ENCODE assay signal across 16 cellular contexts in genomic region chr18:5851998-5852397, GRCh38. TPM values are rescaled to one million over a fixed set of nuclear protein-coding genes. Genes with fewer than 3 reads are reported as not detected.
DNase-seq lines count a peak whose midpoint lies in the region; ATAC-seq and TF ChIP-seq lines count a peak whose summit lies in the region.
"Had no signal": no experiment of that assay in that cellular context is flagged by ENCODE, and none has a peak within 500 bp of the region (broad histone marks: within the 10 kb centered on the region; RNA-seq: fewer than 3 reads in every experiment).

No MANE protein-coding gene starts in this region.

- H3K9me3 Mint-ChIP-seq in neural progenitor cell = peaks cover 2% of the 10 kb centered on the region
- H3K9me3 Mint-ChIP-seq: activated naive CD4-positive, alpha-beta T cell treated with anti-CD3 and anti-CD28 coated beads, Interleukin-2, amount 50 U/mL, for 72 hours; naive thymus-derived CD4-positive, alpha-beta T cell had no signal

- H3K79me2 ChIP-seq in neural progenitor cell (ENCODE audit: low read depth) = no peaks in the 10 kb centered on the region

- no peaks in the 10 kb centered on the region for H3K36me3 ChIP-seq in GM06990 (ENCODE audit: control insufficient read depth, insufficient read depth, low read length)
- no peaks in the 10 kb centered on the region for H3K36me3 ChIP-seq in neural progenitor cell
- H3K36me3 ChIP-seq: SJCRH30, WERI-Rb-1 had no signal

- H3K27me3 ChIP-seq in GM06990 (replicated peaks; ENCODE audit: control insufficient read depth, insufficient read depth, low read length) (no peaks in the 10 kb centered on the region), neural progenitor cell (no peaks in the 10 kb centered on the region)
- H3K27me3 ChIP-seq: SJCRH30 had no signal

- TF ChIP-seq CTCF in GM06990 (IDR thresholded peaks at IDR 0.05; ENCODE audit: insufficient read depth, low read length, poor library complexity, severe bottlenecking) = peak; percentile 37
- TF ChIP-seq CTCF in astrocyte of the spinal cord (IDR thresholded peaks at IDR 0.05; ENCODE audit: low read depth, low read length) = peak; percentile 38
- TF ChIP-seq CTCF in neural progenitor cell (IDR thresholded peaks at IDR 0.05) = peak; percentile 46

- H3K27me3 Mint-ChIP-seq in neural progenitor cell (ENCODE audit: insufficient read depth, low read depth) = no peaks in the 10 kb centered on the region
- H3K27me3 Mint-ChIP-seq: central memory CD8-positive, alpha-beta T cell had no signal

- no peak overlapping the region for H2AFZ ChIP-seq in neural progenitor cell (replicated peaks)

- no peak overlapping the region for H3K4me3 Mint-ChIP-seq in neural progenitor cell
- H3K4me3 Mint-ChIP-seq: central memory CD8-positive, alpha-beta T cell; naive thymus-derived CD4-positive, alpha-beta T cell had no signal

- no peak overlapping the region for H3K9ac ChIP-seq in neural progenitor cell

- no peak for DNase-seq in GM06990 (ENCODE audit: extremely low read depth, insufficient read length)
- DNase-seq in NCI-H1694 (lab: John Stamatoyannopoulos, UW) = peak; percentile 32
- DNase-seq in astrocyte of the spinal cord (ENCODE audit: low read depth, low spot score) = no peak
- DNase-seq in neural progenitor cell (ENCODE audit: low spot score) = no peak
- DNase-seq in hepatic stellate cell (ENCODE audit: low spot score) = no peak
- no peak for DNase-seq in AG08395 (ENCODE audit: low spot score)
- DNase-seq: Caco-2; hippocampal formation; left ventricle myocardium superior; naive thymus-derived CD4-positive, alpha-beta T cell; NCI-H526 treated with DMSO at 0.1 percent for 48 hours; SJCRH30; WERI-Rb-1 had no signal

- H3K9me3 ChIP-seq in neural progenitor cell (ENCODE audit: low read depth) = no peaks in the 10 kb centered on the region
- H3K9me3 ChIP-seq: Caco-2, SJCRH30 had no signal

- no peaks in the 10 kb centered on the region for H3K36me3 Mint-ChIP-seq in neural progenitor cell
- H3K36me3 Mint-ChIP-seq: activated naive CD4-positive, alpha-beta T cell treated with anti-CD3 and anti-CD28 coated beads, Interleukin-2, amount 50 U/mL, for 72 hours; naive thymus-derived CD4-positive, alpha-beta T cell had no signal

- H3K4me3 ChIP-seq in GM06990 (replicated peaks; ENCODE audit: low read depth, low read length) = no peak overlapping the region
- H3K4me3 ChIP-seq in astrocyte of the spinal cord (ENCODE audit: low read depth, low read length) = no peak overlapping the region
- H3K4me3 ChIP-seq in neural progenitor cell = no peak overlapping the region
- H3K4me3 ChIP-seq: SJCRH30 had no signal

- H3F3A ChIP-seq in neural progenitor cell (ENCODE audit: low read depth) = no peaks in the 10 kb centered on the region

- no peak for ATAC-seq in GM19324 (IDR thresholded peaks at IDR 0.05; ENCODE audit: low FRiP score, unreplicated experiment)
- ATAC-seq: activated naive CD4-positive, alpha-beta T cell treated with anti-CD3 and anti-CD28 coated beads, Interleukin-2, amount 50 U/mL, for 72 hours; left ventricle myocardium superior; naive thymus-derived CD4-positive, alpha-beta T cell had no signal

- H4K20me1 ChIP-seq in neural progenitor cell (ENCODE audit: low read depth) = no peaks in the 10 kb centered on the region

- no peak overlapping the region for H3K27ac Mint-ChIP-seq in neural progenitor cell
- H3K27ac Mint-ChIP-seq: activated naive CD4-positive, alpha-beta T cell treated with anti-CD3 and anti-CD28 coated beads, Interleukin-2, amount 50 U/mL, for 72 hours; naive thymus-derived CD4-positive, alpha-beta T cell had no signal

- no peaks in the 10 kb centered on the region for H3K4me1 ChIP-seq in neural progenitor cell
- H3K4me1 ChIP-seq: Caco-2, SJCRH30 had no signal

- in situ Hi-C loops in astrocyte of the spinal cord (cut with HindIII; ENCODE audit: low sequenced_read_pairs) = no loop called here

- no peak overlapping the region for H3K4me2 ChIP-seq in neural progenitor cell

- H3K27ac ChIP-seq in neural progenitor cell = no peak overlapping the region
- H3K27ac ChIP-seq: SJCRH30, WERI-Rb-1 had no signal

- no peaks in the 10 kb centered on the region for H3K4me1 Mint-ChIP-seq in neural progenitor cell
- H3K4me1 Mint-ChIP-seq: central memory CD8-positive, alpha-beta T cell; naive thymus-derived CD4-positive, alpha-beta T cell had no signal

RNA-seq across cellular contexts. Expression of gene TMEM200C, which starts 43.3 kb away (rescaled TPM):
- total RNA-seq in neural progenitor cell (ENCODE audit: low replicate concordance) = 1.4 and 7.5 TPM in 2 replicates
- total RNA-seq: activated naive CD4-positive, alpha-beta T cell treated with anti-CD3 and anti-CD28 coated beads, Interleukin-2, amount 50 U/mL, for 72 hours; naive thymus-derived CD4-positive, alpha-beta T cell; SJCRH30 had no signal
